Comparison of ENCODE assay signal across 12 cellular contexts in the genomic region with DNA sequence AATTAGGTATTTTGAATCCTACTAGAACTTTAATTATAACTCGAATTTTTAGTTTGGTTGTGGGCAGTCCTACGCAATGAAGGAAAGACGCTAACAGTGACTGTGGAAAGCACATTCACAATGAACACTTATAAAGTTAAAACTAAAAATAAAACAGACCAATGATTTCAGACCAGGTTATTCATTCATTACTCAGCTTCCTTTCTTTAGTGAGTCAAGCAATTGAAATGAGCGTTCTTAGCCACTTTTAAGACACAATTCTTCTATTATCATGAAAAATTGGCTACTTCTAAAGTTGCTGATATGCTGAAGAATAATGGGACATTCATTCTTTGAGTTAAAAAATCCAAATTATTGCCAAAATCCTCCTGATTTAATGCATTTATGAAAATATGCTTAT.
DNase-seq lines count a peak whose midpoint lies in the region; ATAC-seq and TF ChIP-seq lines count a peak whose summit lies in the region.
"Had no signal": no experiment of that assay in that cellular context is flagged by ENCODE, and none has a peak within 500 bp of the region (broad histone marks: within the 10 kb centered on the region; RNA-seq: fewer than 3 reads in every experiment).

No MANE protein-coding gene starts in this region.

- WGBS in stomach, 5 donors, result 74 to 91% (median 85%) methylated on average over 4 of the region's 4 CpGs

- H3K36me3 ChIP-seq in PC-3 (ENCODE audit: low read depth, low read length) (no peaks in the 10 kb centered on the region), stomach (no peaks in the 10 kb centered on the region)
- H3K36me3 ChIP-seq: ovary had no signal

- intact Hi-C loops in PC-3 (cut with micrococcal nuclease) (loop anchor here (1.0 to 10.0 kb wide), 4 partner anchors 106 to 1157 kb away; a partner anchor contains a TSS), stomach (cut with DNase I; ENCODE audit: low total_unique reads) (no loop called here)

- H3K9me2 ChIP-seq in PC-3 (replicated peaks; ENCODE audit: low read length), result no peaks in the 10 kb centered on the region

- no peaks in the 10 kb centered on the region for H4K20me1 ChIP-seq in PC-3 (ENCODE audit: low read length)

- no peaks in the 10 kb centered on the region for H3F3A ChIP-seq in PC-3 (ENCODE audit: low read length, unreplicated experiment)

- TF ChIP-seq EP300 in stomach (IDR thresholded peaks at IDR 0.05), result no peak

- H3K9me3 ChIP-seq in PC-3 (ENCODE audit: low read length) (no peaks in the 10 kb centered on the region), stomach (no peaks in the 10 kb centered on the region)
- H3K9me3 ChIP-seq: ovary had no signal

- peak overlapping the region; percentile 56 for H3K4me2 ChIP-seq in PC-3 (ENCODE audit: low read length)

- peaks cover 27% of the 10 kb centered on the region for H3K4me1 ChIP-seq in PC-3 (ENCODE audit: insufficient read depth, low read length)
- peaks cover 0 to 4% (median 0%) of the 10 kb centered on the region in 4 donors for H3K4me1 ChIP-seq in stomach

- peak; percentile 31 for DNase-seq in AG08396 (ENCODE audit: low spot score)
- DNase-seq in PC-3, result peak; percentile 86
- peak; percentile 75 for DNase-seq in dedifferentiated amniotic fluid mesenchymal stem cell (ENCODE audit: extremely low spot score)
- peak; percentile 80 for DNase-seq in kidney tubule cell (ENCODE audit: low spot score)
- no peak for DNase-seq in NCI-H82 (lab: John Stamatoyannopoulos, UW)
- DNase-seq in HuH-7.5 (ENCODE audit: low spot score), result no peak
- no peak for DNase-seq in stimulated activated CD4-positive, alpha-beta T cell treated with anti-CD3 and anti-CD28 coated beads, Interleukin-4, amount 100 ng/mL, for 24 hours
- DNase-seq in stomach, result no peak
- DNase-seq: DMS153; effector CD4-positive, alpha-beta T cell; ovary; stimulated activated CD4-positive, alpha-beta T cell treated with anti-CD3 and anti-CD28 coated beads, Interleukin-15, amount 100 ng/mL, for 24 hours had no signal

- no peak for TF ChIP-seq CTCF in PC-3 (conservative IDR thresholded peaks at IDR 0.05; ENCODE audit: low read depth, low read length)
- TF ChIP-seq CTCF in stomach (IDR thresholded peaks at IDR 0.05), result no peak

- H2AFZ ChIP-seq in PC-3 (ENCODE audit: low read length), result peak overlapping the region; percentile 77

- ATAC-seq in PC-3, result peak; percentile 80

- no peak overlapping the region for H3K9ac ChIP-seq in PC-3 (ENCODE audit: low read length)

- no peaks in the 10 kb centered on the region for H3K79me2 ChIP-seq in PC-3 (ENCODE audit: low read length)

- H3K27me3 ChIP-seq in PC-3 (ENCODE audit: low read length) (no peaks in the 10 kb centered on the region), stomach (no peaks in the 10 kb centered on the region)
- H3K27me3 ChIP-seq: ovary had no signal

- CTCF ChIA-PET in PC-3 (lab: Charles Lee), result interaction anchor here (0.5 to 1.4 kb wide), 7 partner anchors 103 to 728 kb away, joined by 3 to 7 read pairs (median 4); no protein-coding TSS in a partner anchor

- BruUV-seq in PC-3 (replicated peaks; lab: Mats Ljungman, UMichigan), result no TSS peak

- no peak for TF ChIP-seq POLR2A in stomach (IDR thresholded peaks at IDR 0.05)

- H3K4me3 ChIP-seq in PC-3 (ENCODE audit: low read length) (peak overlapping the region; percentile 35; the same call in 1 of the 2 replicates), stomach (no peak overlapping the region)
- H3K4me3 ChIP-seq: ovary had no signal

- POLR2A ChIA-PET in PC-3 (lab: Charles Lee; ENCODE audit: unreplicated experiment), result interaction anchor here (0.7 to 0.8 kb wide), 2 partner anchors 49 to 850 kb away, joined by 3 to 6 read pairs; a partner anchor contains a TSS

- H3K27ac ChIP-seq in PC-3 (ENCODE audit: low read length) (peak overlapping the region; percentile 67), stomach (no peak overlapping the region)
- H3K27ac ChIP-seq: ovary had no signal

Comparison
In these comparisons a context has a peak if more than half of its experiments do, and no peak if none do; other contexts are left out.
1. DNase-seq: peak in AG08396 (single experiment), PC-3 (single experiment), dedifferentiated amniotic fluid mesenchymal stem cell (single experiment) and kidney tubule cell (single experiment); none in NCI-H82 (single experiment), HuH-7.5 (single experiment), stimulated activated CD4-positive, alpha-beta T cell treated with anti-CD3 and anti-CD28 coated beads, Interleukin-4, amount 100 ng/mL, for 24 hours (single experiment) and stomach (single experiment).